In the genomic region with DNA sequence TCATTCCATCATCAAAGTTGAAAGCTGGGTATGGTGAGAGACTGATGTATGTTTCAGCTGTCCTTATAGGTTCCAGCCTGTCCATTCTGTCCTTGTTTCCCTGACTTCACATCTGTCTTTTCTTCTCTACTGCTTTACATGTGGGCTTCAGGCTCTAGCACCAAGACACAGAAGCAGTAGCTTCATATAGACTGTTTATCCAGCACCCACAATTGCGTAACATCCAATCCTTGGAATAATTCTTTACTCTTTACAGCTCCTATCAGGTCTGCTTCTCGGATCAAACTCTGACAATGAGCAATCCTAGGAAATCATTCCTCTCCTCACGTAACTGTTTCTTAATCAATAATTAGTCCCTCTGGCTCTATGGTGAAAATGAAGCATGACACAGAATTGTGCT, we compare ENCODE assay signal across 3 cellular contexts.
A peak's percentile ranks its signal among the peaks of the same experiment; 100 is the strongest.
TF ChIP-seq lines count a peak whose summit lies in the region.

No MANE protein-coding gene starts in this region.

TF ChIP-seq in HepG2, 621 proteins besides CTCF, POLR2A, EP300 and RAD21:
- TF ChIP-seq ZNF530 (CRISPR knock-in tag; IDR thresholded peaks at IDR 0.05; ENCODE audit: low read depth) (no peak), CEBPB (IDR thresholded peaks at IDR 0.05; ENCODE audit: borderline replicate concordance, low read depth, low read length) (peak; percentile 82)
TF ChIP-seq in HepG2: peak in this region for 1.

TF ChIP-seq in IMR-90, 13 proteins besides CTCF, POLR2A, EP300 and RAD21:
- TF ChIP-seq NFE2L2 (IDR thresholded peaks at IDR 0.05; ENCODE audit: low read depth, low read length) (no peak), CEBPB (IDR thresholded peaks at IDR 0.05; ENCODE audit: low read depth, low read length) (peak; percentile 35; the same call in 1 of the 2 replicates), FOS (IDR thresholded peaks at IDR 0.05; ENCODE audit: low read depth, low read length) (no peak), RFX5 (IDR thresholded peaks at IDR 0.05; ENCODE audit: low read depth, low read length) (no peak)

TF ChIP-seq in H1, 55 proteins besides CTCF, POLR2A, EP300 and RAD21:
- TF ChIP-seq CEBPB (IDR thresholded peaks at IDR 0.05; ENCODE audit: low read depth, low read length): peak; percentile 25; the same call in 1 of the 2 replicates
- no peak for TF ChIP-seq CTBP2 (IDR thresholded peaks at IDR 0.05; ENCODE audit: borderline replicate concordance, insufficient read depth, insufficient read length, low read length)
TF ChIP-seq in H1: peak in this region for 1.
